In genomic region chr9:128131346-128131745, GRCh38 we compare ENCODE assay signal across 10 cellular contexts. TPM values are rescaled to one million over a fixed set of nuclear protein-coding genes. Genes with fewer than 3 reads are reported as not detected.
DNase-seq lines count a peak whose midpoint lies in the region; ATAC-seq and TF ChIP-seq lines count a peak whose summit lies in the region.
"Not testable (repeated sequence)": the region's sequence is repeated elsewhere in the genome, so short reads cannot be mapped to it uniquely, and the experiment has no call there.
"Had no signal": no experiment of that assay in that cellular context is flagged by ENCODE, and none has a peak within 500 bp of the region (broad histone marks: within the 10 kb centered on the region; RNA-seq: fewer than 3 reads in every experiment).

No MANE protein-coding gene starts in this region.

- peak overlapping the region in 4 of 5 experiments; percentile 35 to 93 (median 61) for H3K27ac Mint-ChIP-seq in brain
- H3K27ac Mint-ChIP-seq in glutamatergic neuron (ENCODE audit: unreplicated experiment) = peak overlapping the region; percentile 94
- H3K27ac Mint-ChIP-seq in neural progenitor cell = peak overlapping the region; percentile 66

- not testable (repeated sequence) for TF ChIP-seq CTCF in brain (conservative IDR thresholded peaks at IDR 0.05); glutamatergic neuron (IDR thresholded peaks at IDR 0.05; ENCODE audit: partially characterized antibody, unreplicated experiment); left ventricle myocardium inferior (IDR thresholded peaks at IDR 0.05; ENCODE audit: borderline replicate concordance); neural progenitor cell (IDR thresholded peaks at IDR 0.05); psoas muscle (IDR thresholded peaks at IDR 0.05)

- H2BK15ac ChIP-seq in mesenchymal stem cell (ENCODE audit: low read depth, poor library complexity, severe bottlenecking) = not testable (repeated sequence)

- H3K27ac ChIP-seq in left ventricle myocardium inferior (replicated peaks) = peak overlapping the region; percentile 30
- peak overlapping the region; percentile 93 for H3K27ac ChIP-seq in mesenchymal stem cell (ENCODE audit: low read length, poor library complexity, severe bottlenecking)
- H3K27ac ChIP-seq in neural progenitor cell, psoas muscle: not testable (repeated sequence)

- H2BK12ac ChIP-seq in mesenchymal stem cell (ENCODE audit: low read length in 2 of 2) = not testable (repeated sequence)

- not testable (repeated sequence) for H2BK120ac ChIP-seq in mesenchymal stem cell (ENCODE audit: low read depth, low read length)

- not testable (repeated sequence) for H2AFZ ChIP-seq in mesenchymal stem cell (ENCODE audit: low read depth, low read length); neural progenitor cell (replicated peaks)

- DNase-seq in glutamatergic neuron (peak; percentile 18), left colon (peak; percentile 2 to 22), psoas muscle (peak; percentile 4 to 20)
- not testable (repeated sequence) for DNase-seq in left ventricle myocardium inferior; mesenchymal stem cell; neural progenitor cell (ENCODE audit: low spot score)

- H3K18ac ChIP-seq in mesenchymal stem cell (ENCODE audit: low read depth in 1 of 2, low read length in 2 of 2) = not testable (repeated sequence)

- H3K36me3 ChIP-seq in left ventricle myocardium inferior; mesenchymal stem cell (ENCODE audit: control insufficient read depth in 1 of 2, insufficient read depth in 2 of 2, low read depth in 1 of 2, low read length in 2 of 2); neural progenitor cell; psoas muscle (ENCODE audit: insufficient read depth in 1 of 2, low read depth in 1 of 2): not testable (repeated sequence)

- H3K4me1 ChIP-seq in left ventricle myocardium inferior (peaks cover 46% of the 10 kb centered on the region), mesenchymal stem cell (ENCODE audit: control insufficient read depth, insufficient read depth, low read depth, low read length) (peaks cover 34% of the 10 kb centered on the region), psoas muscle (peaks cover 14% of the 10 kb centered on the region)
- not testable (repeated sequence) for H3K4me1 ChIP-seq in neural progenitor cell

- not testable (repeated sequence) for H3K4me2 ChIP-seq in mesenchymal stem cell (ENCODE audit: low read length, poor library complexity, severe bottlenecking); neural progenitor cell

- H3K79me1 ChIP-seq in mesenchymal stem cell (replicated peaks; ENCODE audit: low read length, poor library complexity, severe bottlenecking) = not testable (repeated sequence)

- not testable (repeated sequence) for H3K27me3 ChIP-seq in left ventricle myocardium inferior (ENCODE audit: low read depth); mesenchymal stem cell (ENCODE audit: control insufficient read depth in 1 of 2, insufficient read depth in 1 of 2, low read length in 2 of 2); psoas muscle (ENCODE audit: insufficient read depth in 3 of 3, low read length in 2 of 3)
- H3K27me3 ChIP-seq in neural progenitor cell = peaks cover 37% of the 10 kb centered on the region

- H3K9me3 Mint-ChIP-seq in brain (peaks cover 3 to 20% (median 8%) of the 10 kb centered on the region in 5 experiments), glutamatergic neuron (ENCODE audit: unreplicated experiment) (peaks cover 22% of the 10 kb centered on the region), neural progenitor cell (peaks cover 12% of the 10 kb centered on the region)

- H2AK5ac ChIP-seq in mesenchymal stem cell (ENCODE audit: low read length, severe bottlenecking) = peak overlapping the region; percentile 78

- H3K4ac ChIP-seq in mesenchymal stem cell (ENCODE audit: low read depth in 1 of 2, low read length in 2 of 2) = not testable (repeated sequence)

- not testable (repeated sequence) for H3K4me3 Mint-ChIP-seq in brain, neural progenitor cell
- peak overlapping the region; percentile 72 for H3K4me3 Mint-ChIP-seq in glutamatergic neuron (ENCODE audit: unreplicated experiment)

- H3K14ac ChIP-seq in mesenchymal stem cell (ENCODE audit: low read length in 2 of 2) = not testable (repeated sequence)

- not testable (repeated sequence) for H3K36me3 Mint-ChIP-seq in brain; glutamatergic neuron (ENCODE audit: unreplicated experiment); neural progenitor cell

- H3K9me3 ChIP-seq in left ventricle myocardium inferior (replicated peaks); mesenchymal stem cell (ENCODE audit: control insufficient read depth, low read length); neural progenitor cell (ENCODE audit: low read depth); psoas muscle: not testable (repeated sequence)

- not testable (repeated sequence) for H3K9ac ChIP-seq in mesenchymal stem cell (ENCODE audit: low read length); neural progenitor cell

- not testable (repeated sequence) for H3F3A ChIP-seq in neural progenitor cell (ENCODE audit: low read depth)

- not testable (repeated sequence) for ATAC-seq in left colon, psoas muscle

- 81% methylated on average over 8 of the region's 8 CpGs for WGBS in mesenchymal stem cell
- 64 to 73% (median 70%) methylated on average over 8 of the region's 8 CpGs for WGBS in psoas muscle, 3 donors

- H4K20me1 ChIP-seq in neural progenitor cell (ENCODE audit: low read depth) = not testable (repeated sequence)

- intact Hi-C loops in left ventricle myocardium inferior (cut with micrococcal nuclease); left colon (cut with DNase I, micrococcal nuclease); psoas muscle (cut with DNase I): not testable (repeated sequence)

- H3K4me3 ChIP-seq in left ventricle myocardium inferior; mesenchymal stem cell (ENCODE audit: insufficient read depth in 1 of 2, low read depth in 1 of 2, low read length in 2 of 2); neural progenitor cell; psoas muscle: not testable (repeated sequence)

- H4K91ac ChIP-seq in mesenchymal stem cell (ENCODE audit: low read length) = not testable (repeated sequence)

- H3K4me1 Mint-ChIP-seq in brain (peaks cover 55% of the 10 kb centered on the region), glutamatergic neuron (ENCODE audit: low read depth, unreplicated experiment) (peaks cover 46% of the 10 kb centered on the region), neural progenitor cell (peaks cover 28% of the 10 kb centered on the region)

- H3K27me3 Mint-ChIP-seq in brain (peaks cover 44% of the 10 kb centered on the region), glutamatergic neuron (ENCODE audit: unreplicated experiment) (peaks cover 13% of the 10 kb centered on the region)
- not testable (repeated sequence) for H3K27me3 Mint-ChIP-seq in neural progenitor cell (ENCODE audit: insufficient read depth, low read depth)

- peaks cover 10% of the 10 kb centered on the region for H3K79me2 ChIP-seq in neural progenitor cell (ENCODE audit: low read depth)

- H3K23ac ChIP-seq in mesenchymal stem cell (ENCODE audit: low read length in 2 of 2) = not testable (repeated sequence)

- not testable (repeated sequence) for H4K8ac ChIP-seq in mesenchymal stem cell (ENCODE audit: low read length)

- H2BK5ac ChIP-seq in mesenchymal stem cell (ENCODE audit: low read depth, low read length, poor library complexity, severe bottlenecking) = not testable (repeated sequence)

RNA-seq across cellular contexts. Expression of gene PTGES2, which starts 3.8 kb away (rescaled TPM):
- 115 TPM for polyA plus RNA-seq in brain (ENCODE audit: insufficient read depth, low read depth, low replicate concordance)
- 85.1 TPM for total RNA-seq in glutamatergic neuron (ENCODE audit: unreplicated experiment)
- total RNA-seq in left ventricle myocardium inferior = 141 TPM
- 100 to 1,000 TPM in 1 of 2 donors, 10 to 100 TPM in 1; 84.2 to 113 TPM for total RNA-seq in left colon
- 31.2 TPM for polyA plus RNA-seq in mesenchymal stem cell (2013, experiment 1 of 2)
- 28.6 TPM for polyA plus RNA-seq in mesenchymal stem cell (2013, experiment 2 of 2)
- 25.7 and 61.2 TPM in 2 replicates for total RNA-seq in neural progenitor cell (ENCODE audit: low replicate concordance)
- total RNA-seq in psoas muscle = 100 to 1,000 TPM; 102 to 150 (median 116) TPM
- 100 to 1,000 TPM in 2 of 3 donors, 10 to 100 TPM in 1; 61.2 to 134 (median 119) TPM for polyA plus RNA-seq in psoas muscle

RNA-seq across cellular contexts. Expression of gene LCN2, which starts 17.9 kb away (rescaled TPM):
- polyA plus RNA-seq in brain (ENCODE audit: insufficient read depth, low read depth, low replicate concordance) = not detected
- not detected for total RNA-seq in glutamatergic neuron (ENCODE audit: unreplicated experiment)
- not detected for total RNA-seq in left ventricle myocardium inferior
- total RNA-seq in left colon = 100 to 1,000 TPM in 1 of 2 donors, 10 to 100 TPM in 1; 12.3 to 358 TPM
- polyA plus RNA-seq in mesenchymal stem cell (2013, experiment 1 of 2) = not detected
- polyA plus RNA-seq in mesenchymal stem cell (2013, experiment 2 of 2) = not detected
- total RNA-seq in neural progenitor cell (ENCODE audit: low replicate concordance) = not detected in 2 replicates
- total RNA-seq in psoas muscle = 1 to 10 TPM in 2 of 4 donors, under 1 TPM in 1, not detected in 1; 0.47 to 2.1 (median 1.4) TPM
- under 1 TPM; 0.08 to 0.90 (median 0.69) TPM for polyA plus RNA-seq in psoas muscle
- total RNA-seq: Daoy, GM23248 had no signal
- polyA plus RNA-seq: CD4-positive, CD25-positive, alpha-beta regulatory T cell; GM23248 had no signal

RNA-seq across cellular contexts. Expression of gene BBLN, which starts 28.7 kb away (rescaled TPM):
- polyA plus RNA-seq in brain (ENCODE audit: insufficient read depth, low read depth, low replicate concordance) (404 TPM), psoas muscle (10 to 100 TPM; 23.1 to 36.2 (median 27.8) TPM)
- total RNA-seq in glutamatergic neuron (ENCODE audit: unreplicated experiment) (147 TPM), left ventricle myocardium inferior (52.5 TPM), left colon (10 to 100 TPM; 35.6 to 50.5 TPM), neural progenitor cell (ENCODE audit: low replicate concordance) (69.4 and 228 TPM in 2 replicates), psoas muscle (10 to 100 TPM; 14.0 to 21.3 (median 17.8) TPM)
- polyA plus RNA-seq in mesenchymal stem cell (2013, experiment 1 of 2) = 68.0 TPM
- polyA plus RNA-seq in mesenchymal stem cell (2013, experiment 2 of 2) = 68.2 TPM

Comparison
In these comparisons a context has a peak if more than half of its experiments do, and no peak if none do; other contexts are left out.
1. RNA of gene LCN2, which starts 17.9 kb away (total RNA-seq): 12.3 to 358 TPM in left colon; 0.47 to 2.1 TPM in psoas muscle, not detected in glutamatergic neuron (single experiment), not detected in left ventricle myocardium inferior (single experiment) and not detected in neural progenitor cell; every median in the first group is over 4 times any median in the second.
2. Peak in every context shown above with its lines, with median percentiles within 50 percentile points of each other: H3K27ac Mint-ChIP-seq.